16 cellular contexts compared by ENCODE assay signal in the genomic region with DNA sequence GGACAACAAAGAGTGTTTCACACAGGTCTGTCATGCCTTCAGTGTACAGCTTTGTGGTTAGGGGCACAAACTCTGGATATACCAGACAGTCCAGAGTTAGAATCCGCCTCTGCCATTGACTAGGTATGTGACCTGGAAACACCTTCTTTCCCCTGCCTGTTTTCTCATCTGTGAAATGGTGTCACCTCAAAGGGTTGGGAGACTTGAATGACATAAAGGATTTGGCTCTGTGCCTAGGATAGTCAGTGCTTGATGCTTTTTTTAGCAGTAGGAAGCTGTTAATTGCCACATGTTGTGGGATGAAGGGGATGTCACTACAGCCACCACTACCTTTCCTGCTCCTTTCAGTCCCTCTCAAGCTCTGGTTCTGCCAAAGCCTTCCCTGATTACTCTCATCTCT. TPM values are rescaled to one million over a fixed set of nuclear protein-coding genes. Genes with fewer than 3 reads are reported as not detected.
"Had no signal": no experiment of that assay in that cellular context is flagged by ENCODE, and none has a peak within 500 bp of the region (broad histone marks: within the 10 kb centered on the region; RNA-seq: fewer than 3 reads in every experiment).

No MANE protein-coding gene starts in this region.

- H3K4me1 Mint-ChIP-seq: activated CD4-positive, alpha-beta T cell treated with anti-CD3 and anti-CD28 coated beads for 36 hours; activated naive CD4-positive, alpha-beta T cell treated with anti-CD3 and anti-CD28 coated beads, Interleukin-2, amount 50 U/mL, for 24 hours; WTC11 had no signal

- H3K4me3 Mint-ChIP-seq: activated CD4-positive, alpha-beta T cell treated with anti-CD3 and anti-CD28 coated beads for 36 hours; activated naive CD4-positive, alpha-beta T cell treated with anti-CD3 and anti-CD28 coated beads, Interleukin-2, amount 50 U/mL, for 24 hours; WTC11 had no signal

- H3K9me3 Mint-ChIP-seq: activated naive CD4-positive, alpha-beta T cell treated with anti-CD3 and anti-CD28 coated beads, Interleukin-2, amount 50 U/mL, for 24 hours had no signal

- ATAC-seq: activated CD4-positive, alpha-beta T cell treated with anti-CD3 and anti-CD28 coated beads for 36 hours; heart right ventricle; stimulated activated naive CD8-positive, alpha-beta T cell treated with anti-CD3 and anti-CD28 coated beads, Interleukin-15, Interleukin-2, amounts not matched to agents 100 U/mL and 50 U/mL, for 24 hours; WTC11 had no signal

- H3K36me3 Mint-ChIP-seq: activated naive CD4-positive, alpha-beta T cell treated with anti-CD3 and anti-CD28 coated beads, Interleukin-2, amount 50 U/mL, for 24 hours had no signal

- H3K27ac Mint-ChIP-seq: activated CD4-positive, alpha-beta T cell treated with anti-CD3 and anti-CD28 coated beads for 36 hours; activated naive CD4-positive, alpha-beta T cell treated with anti-CD3 and anti-CD28 coated beads, Interleukin-2, amount 50 U/mL, for 24 hours; WTC11 had no signal

- DNase-seq: activated CD4-positive, alpha-beta T cell treated with anti-CD3 and anti-CD28 coated beads for 36 hours; activated CD4-positive, alpha-beta T cell treated with anti-CD3 and anti-CD28 coated beads, Interleukin-2, amount 50 U/mL, for 48 hours; activated gamma-delta T cell; effector memory CD4-positive, alpha-beta T cell; esophagus squamous epithelium; heart right ventricle; left ventricle myocardium inferior; stimulated activated naive CD8-positive, alpha-beta T cell treated with anti-CD3 and anti-CD28 coated beads, Interleukin-15, Interleukin-2, amounts not matched to agents 100 U/mL and 50 U/mL, for 24 hours had no signal

RNA-seq across cellular contexts. Expression of a gene that starts 17.4 kb away (rescaled TPM):
- total RNA-seq: activated CD4-positive, alpha-beta T cell treated with anti-CD3 and anti-CD28 coated beads for 36 hours; astrocyte; bronchial epithelial cell; myocyte; omental fat pad; right atrium auricular region; tibial nerve had no signal
